ENCODE assay signal across 11 cellular contexts in the genomic region with DNA sequence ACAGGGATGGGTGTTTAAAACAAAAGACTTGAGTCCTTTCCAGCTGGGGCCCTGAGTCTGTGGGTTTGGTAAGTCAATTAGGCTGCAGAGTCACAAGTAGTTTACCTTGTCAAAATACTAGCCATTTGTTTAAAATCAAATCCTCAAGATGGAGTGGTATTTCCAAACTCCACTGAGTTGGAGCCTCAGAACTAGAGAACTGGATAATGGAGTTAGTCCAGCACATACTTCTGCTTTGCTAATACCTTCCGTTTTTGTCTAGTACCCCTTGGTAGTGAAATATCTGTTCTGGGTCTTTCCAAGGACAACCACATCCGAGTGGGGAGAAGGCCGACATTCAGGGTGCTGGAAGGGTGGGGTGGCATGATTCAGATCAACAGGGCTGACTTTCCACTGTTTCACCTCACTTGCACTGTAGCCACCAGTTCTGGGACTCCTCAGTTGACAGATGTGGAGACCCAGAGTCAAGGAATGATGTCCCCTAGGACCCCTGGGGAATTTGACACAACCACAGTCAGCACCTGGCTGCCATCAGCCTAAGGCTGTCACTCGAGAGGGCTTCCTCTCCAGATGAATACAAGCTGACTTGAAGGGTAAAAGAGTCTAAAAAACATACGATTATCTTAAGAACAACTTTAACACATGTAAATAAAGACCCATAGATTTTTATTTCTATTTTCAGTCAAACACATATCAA.
DNase-seq lines count a peak whose midpoint lies in the region; ATAC-seq and TF ChIP-seq lines count a peak whose summit lies in the region.
"Had no signal": no experiment of that assay in that cellular context is flagged by ENCODE, and none has a peak within 500 bp of the region (broad histone marks: within the 10 kb centered on the region; RNA-seq: fewer than 3 reads in every experiment).

No MANE protein-coding gene starts in this region.

- peak overlapping the region; percentile 16; the same call in 1 of the 2 replicates for H2AFZ ChIP-seq in OCI-LY7 (ENCODE audit: low read length)

- H4K20me1 ChIP-seq in OCI-LY7 (ENCODE audit: insufficient read depth, low read length), result no peaks in the 10 kb centered on the region

- no peaks in the 10 kb centered on the region for H3K9me2 ChIP-seq in OCI-LY7 (ENCODE audit: insufficient read depth, low read length)

- DNase-seq in NOMO-1 treated with DMSO at 0.1 percent for 48 hours (lab: John Stamatoyannopoulos, UW; ENCODE audit: unreplicated experiment), result peak; percentile 28
- DNase-seq in NOMO-1 treated with dmso at 0.1 percent for 144 hours (lab: John Stamatoyannopoulos, UW; ENCODE audit: unreplicated experiment), result no peak
- peak; percentile 88 for DNase-seq in OCI-LY7 (ENCODE audit: low spot score)
- DNase-seq in stimulated activated CD4-positive, alpha-beta T cell treated with anti-CD3 and anti-CD28 coated beads, Interleukin-12 subunit alpha, Interleukin-12 subunit beta, amount 100 ng/mL, for 4 hours, result no peak
- DNase-seq in NCI-H226, result no peak
- DNase-seq: gastrocnemius medialis, NCI-H2171 had no signal

- peaks cover 66% of the 10 kb centered on the region for H3K4me1 ChIP-seq in OCI-LY7 (ENCODE audit: insufficient read depth, low read length, poor library complexity, severe bottlenecking)
- H3K4me1 ChIP-seq: gastrocnemius medialis had no signal

- H3K79me2 ChIP-seq in OCI-LY7 (ENCODE audit: insufficient read depth, low read depth, low read length), result no peaks in the 10 kb centered on the region

- H3K27ac ChIP-seq in OCI-LY7 (ENCODE audit: low read depth, low read length, poor library complexity, severe bottlenecking), result peak overlapping the region; percentile 73
- H3K27ac ChIP-seq: gastrocnemius medialis had no signal

- no peaks in the 10 kb centered on the region for H3K9me3 ChIP-seq in OCI-LY7 (ENCODE audit: low read length)
- H3K9me3 ChIP-seq: gastrocnemius medialis had no signal

- H3K27me3 Mint-ChIP-seq in stimulated activated memory B cell treated with anti-CD40 and anti-IgM and Interleukin-4, amounts not matched to agents 10 μg/mL and 1 μg/mL and 100 μg/mL, for 72 hours, result no peaks in the 10 kb centered on the region
- H3K27me3 Mint-ChIP-seq: progenitor cell of endocrine pancreas had no signal

- ATAC-seq in HG02763 (IDR thresholded peaks at IDR 0.05; ENCODE audit: unreplicated experiment) (peak; percentile 36), GM21723 (IDR thresholded peaks at IDR 0.05; ENCODE audit: unreplicated experiment) (no peak)
- peak; percentile 80 for ATAC-seq in stimulated activated memory B cell treated with anti-CD40 and anti-IgM and Interleukin-4, amounts not matched to agents 10 μg/mL and 1 μg/mL and 100 μg/mL, for 72 hours
- ATAC-seq: gastrocnemius medialis had no signal

- no peaks in the 10 kb centered on the region for H3K36me3 Mint-ChIP-seq in stimulated activated memory B cell treated with anti-CD40 and anti-IgM and Interleukin-4, amounts not matched to agents 10 μg/mL and 1 μg/mL and 100 μg/mL, for 72 hours

- H3K4me1 Mint-ChIP-seq in stimulated activated memory B cell treated with anti-CD40 and anti-IgM and Interleukin-4, amounts not matched to agents 10 μg/mL and 1 μg/mL and 100 μg/mL, for 72 hours, result peaks cover 51% of the 10 kb centered on the region

- no peaks in the 10 kb centered on the region for H3K9me3 Mint-ChIP-seq in stimulated activated memory B cell treated with anti-CD40 and anti-IgM and Interleukin-4, amounts not matched to agents 10 μg/mL and 1 μg/mL and 100 μg/mL, for 72 hours

- BruUV-seq in OCI-LY7 (replicated peaks; lab: Mats Ljungman, UMichigan), result no TSS peak

- no peak for TF ChIP-seq CTCF in OCI-LY7 (conservative IDR thresholded peaks at IDR 0.05; ENCODE audit: low read length)

- intact Hi-C loops in OCI-LY7 (cut with micrococcal nuclease; ENCODE audit: unreplicated experiment), result loop anchor here (1.0 kb wide), 1 partner anchor 9 kb away; no protein-coding TSS in a partner anchor

- no peaks in the 10 kb centered on the region for H3K36me3 ChIP-seq in OCI-LY7 (ENCODE audit: insufficient read depth, low read length)
- H3K36me3 ChIP-seq: gastrocnemius medialis had no signal

- peak overlapping the region; percentile 42 for H3K4me3 ChIP-seq in OCI-LY7 (ENCODE audit: low read depth, low read length, poor library complexity, severe bottlenecking)
- H3K4me3 ChIP-seq: gastrocnemius medialis had no signal

- POLR2A ChIA-PET in OCI-LY7 (lab: Charles Lee), result interaction anchor here (1.3 kb wide), 1 partner anchor 9 kb away, joined by 5 read pairs; no protein-coding TSS in a partner anchor

- CTCF ChIA-PET in OCI-LY7 (lab: Charles Lee; ENCODE audit: unreplicated experiment), result no interaction called here

- H3K4me2 ChIP-seq in OCI-LY7 (ENCODE audit: low read length), result peak overlapping the region; percentile 71

- H3K27ac Mint-ChIP-seq in stimulated activated memory B cell treated with anti-CD40 and anti-IgM and Interleukin-4, amounts not matched to agents 10 μg/mL and 1 μg/mL and 100 μg/mL, for 72 hours, result peak overlapping the region; percentile 28
- H3K27ac Mint-ChIP-seq: progenitor cell of endocrine pancreas had no signal

- no peak overlapping the region for H3K4me3 Mint-ChIP-seq in stimulated activated memory B cell treated with anti-CD40 and anti-IgM and Interleukin-4, amounts not matched to agents 10 μg/mL and 1 μg/mL and 100 μg/mL, for 72 hours

Comparison
In these comparisons a context has a peak if more than half of its experiments do, and no peak if none do; other contexts are left out.
1. DNase-seq: peak in NOMO-1 treated with DMSO at 0.1 percent for 48 hours (single experiment) and OCI-LY7 (single experiment); none in NOMO-1 treated with dmso at 0.1 percent for 144 hours (single experiment), stimulated activated CD4-positive, alpha-beta T cell treated with anti-CD3 and anti-CD28 coated beads, Interleukin-12 subunit alpha, Interleukin-12 subunit beta, amount 100 ng/mL, for 4 hours (single experiment) and NCI-H226 (single experiment).